ENCODE assay signal across 1 cellular context in genomic region chr14:52873694-52874093, GRCh38.
TF ChIP-seq lines count a peak whose summit lies in the region.

No MANE protein-coding gene starts in this region.

TF ChIP-seq in HepG2, 621 proteins besides CTCF, POLR2A, EP300 and RAD21 (continued from another document):
- TF ChIP-seq, protein P1, sequence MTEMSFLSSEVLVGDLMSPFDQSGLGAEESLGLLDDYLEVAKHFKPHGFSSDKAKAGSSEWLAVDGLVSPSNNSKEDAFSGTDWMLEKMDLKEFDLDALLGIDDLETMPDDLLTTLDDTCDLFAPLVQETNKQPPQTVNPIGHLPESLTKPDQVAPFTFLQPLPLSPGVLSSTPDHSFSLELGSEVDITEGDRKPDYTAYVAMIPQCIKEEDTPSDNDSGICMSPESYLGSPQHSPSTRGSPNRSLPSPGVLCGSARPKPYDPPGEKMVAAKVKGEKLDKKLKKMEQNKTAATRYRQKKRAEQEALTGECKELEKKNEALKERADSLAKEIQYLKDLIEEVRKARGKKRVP (CRISPR knock-in tag; IDR thresholded peaks at IDR 0.05) = peak in 1 of 2 experiments; percentile 85; a peak in 2 of 4 replicates
- TF ChIP-seq CEBPG (CRISPR knock-in tag; IDR thresholded peaks at IDR 0.05) = 0 out of 2 replicates have a peak, but pooled peaks have one; percentile 34
